In genomic region chr1:42456010-42456753, GRCh38 we compare ENCODE assay signal across 1 cellular context.
TF ChIP-seq lines count a peak whose summit lies in the region.

TSS of gene PPCS (plus strand) at chr1:42456543. CDS start at chr1:42456566, 23 bp downstream.
TSS of gene ZMYND12 (minus strand) at chr1:42456022. CDS start at chr1:42455997, 25 bp downstream.

TF ChIP-seq in GM12878, 131 proteins besides CTCF, POLR2A, EP300 and RAD21 (continued from another document):
- TF ChIP-seq ZBTB40 (IDR thresholded peaks at IDR 0.05; ENCODE audit: borderline replicate concordance) (no peak), MXI1 (IDR thresholded peaks at IDR 0.05; ENCODE audit: low read depth, low read length) (peak; percentile 69; the same call in 1 of the 2 replicates), SKIL (IDR thresholded peaks at IDR 0.05; ENCODE audit: low read depth, poor library complexity, severe bottlenecking) (peak; percentile 67), ZZZ3 (IDR thresholded peaks at IDR 0.05; ENCODE audit: control insufficient read depth, insufficient read length, low read depth) (no peak), ZNF622 (IDR thresholded peaks at IDR 0.05) (no peak), SREBF1 (IDR thresholded peaks at IDR 0.05; ENCODE audit: low read length) (no peak)
